9 cellular contexts compared by ENCODE assay signal in genomic region chr6:136037885-136038460, GRCh38.
A peak's percentile ranks its signal among the peaks of the same experiment; 100 is the strongest.
DNase-seq lines count a peak whose midpoint lies in the region; ATAC-seq and TF ChIP-seq lines count a peak whose summit lies in the region.
"Had no signal": no experiment of that assay in that cellular context is flagged by ENCODE, and none has a peak within 500 bp of the region (broad histone marks: within the 10 kb centered on the region; RNA-seq: fewer than 3 reads in every experiment).

No MANE protein-coding gene starts in this region.

- no peaks in the 10 kb centered on the region for H3K9me3 Mint-ChIP-seq in activated CD8-positive, alpha-beta T cell treated with anti-CD3 and anti-CD28 coated beads for 36 hours

- POLR2A ChIA-PET in activated CD8-positive, alpha-beta T cell treated with anti-CD3 and anti-CD28 coated beads for 36 hours (lab: Charles Lee) = no interaction called here

- peak; percentile 13 for ATAC-seq in activated CD8-positive, alpha-beta T cell treated with anti-CD3 and anti-CD28 coated beads for 36 hours
- ATAC-seq in left cardiac atrium = peak; percentile 36 to 70
- ATAC-seq in HG02970 (IDR thresholded peaks at IDR 0.05; ENCODE audit: low FRiP score, unreplicated experiment) = no peak
- ATAC-seq in GM21529 (IDR thresholded peaks at IDR 0.05; ENCODE audit: unreplicated experiment) = no peak
- ATAC-seq: PC-3 had no signal

- no peaks in the 10 kb centered on the region for H3K36me3 Mint-ChIP-seq in activated CD8-positive, alpha-beta T cell treated with anti-CD3 and anti-CD28 coated beads for 36 hours (ENCODE audit: low read depth)

- intact Hi-C loops in activated CD8-positive, alpha-beta T cell treated with anti-CD3 and anti-CD28 coated beads for 36 hours (cut with micrococcal nuclease) = loop anchor here (10.0 kb wide), 1 partner anchor 187 kb away; no protein-coding TSS in a partner anchor
- intact Hi-C loops in left cardiac atrium (cut with DNase I) = loop anchor here in 1 of 2 donors (10.0 kb wide), 2 partner anchors 67 to 117 kb away; no protein-coding TSS in a partner anchor

- DNase-seq in EL = peak; percentile 34
- no peak for DNase-seq in activated CD8-positive, alpha-beta T cell treated with anti-CD3 and anti-CD28 coated beads for 36 hours
- peak; percentile 41 for DNase-seq in left cardiac atrium
- DNase-seq in retina = peak; percentile 49
- no peak for DNase-seq in NCI-H345 treated with DMSO at 0.1 percent for 48 hours (lab: John Stamatoyannopoulos, UW; ENCODE audit: unreplicated experiment)
- no peak for DNase-seq in Kasumi-1 (lab: John Stamatoyannopoulos, UW)
- DNase-seq: PC-3 had no signal

- H3K4me3 Mint-ChIP-seq in activated CD8-positive, alpha-beta T cell treated with anti-CD3 and anti-CD28 coated beads for 36 hours = peak overlapping the region; percentile 44

- peaks cover 15% of the 10 kb centered on the region for H3K4me1 Mint-ChIP-seq in activated CD8-positive, alpha-beta T cell treated with anti-CD3 and anti-CD28 coated beads for 36 hours (ENCODE audit: low read depth)

- peak overlapping the region; percentile 18 for H3K27ac Mint-ChIP-seq in activated CD8-positive, alpha-beta T cell treated with anti-CD3 and anti-CD28 coated beads for 36 hours

- TF ChIP-seq CTCF in activated CD8-positive, alpha-beta T cell treated with anti-CD3 and anti-CD28 coated beads for 36 hours (IDR thresholded peaks at IDR 0.05) = no peak

- CTCF ChIA-PET in activated CD8-positive, alpha-beta T cell treated with anti-CD3 and anti-CD28 coated beads for 36 hours (lab: Charles Lee) = interaction anchor here (0.8 to 1.3 kb wide), 4 partner anchors 12 to 279 kb away, joined by 3 to 5 read pairs (median 3); no protein-coding TSS in a partner anchor

- H3K27me3 Mint-ChIP-seq in activated CD8-positive, alpha-beta T cell treated with anti-CD3 and anti-CD28 coated beads for 36 hours = peaks cover 4% of the 10 kb centered on the region

Comparison
In these comparisons a context has a peak if more than half of its experiments do, and no peak if none do; other contexts are left out.
1. DNase-seq: peak in EL (single experiment), left cardiac atrium (single experiment) and retina (single experiment); none in activated CD8-positive, alpha-beta T cell treated with anti-CD3 and anti-CD28 coated beads for 36 hours (single experiment), NCI-H345 treated with DMSO at 0.1 percent for 48 hours (single experiment) and Kasumi-1 (0 of 2).
2. ATAC-seq: peak in activated CD8-positive, alpha-beta T cell treated with anti-CD3 and anti-CD28 coated beads for 36 hours (single experiment) and left cardiac atrium (2 of 2); none in HG02970 (single experiment) and GM21529 (single experiment).